ENCODE assay signal across 22 cellular contexts in genomic region chr20:6295026-6295425, GRCh38.
"Had no signal": no experiment of that assay in that cellular context is flagged by ENCODE, and none has a peak within 500 bp of the region (broad histone marks: within the 10 kb centered on the region; RNA-seq: fewer than 3 reads in every experiment).

No MANE protein-coding gene starts in this region.

- H3K9ac ChIP-seq: parathyroid adenoma had no signal

- H3K36me3 ChIP-seq: breast epithelium, right lobe of liver, uterus had no signal

- H3K27ac ChIP-seq: breast epithelium, foreskin keratinocyte, parathyroid adenoma, right lobe of liver, skin epidermis, testis, uterus had no signal

- H3K79me2 ChIP-seq: parathyroid adenoma had no signal

- H2AFZ ChIP-seq: parathyroid adenoma had no signal

- H3K9me3 ChIP-seq: breast epithelium, mucosa of descending colon, right lobe of liver, testis, uterus had no signal

- H3K27me3 ChIP-seq: breast epithelium, foreskin keratinocyte, right lobe of liver, testis, uterus had no signal

- DNase-seq: activated B cell treated with CpG ODN at 0.5 μM for 24 hours; activated CD4-positive, alpha-beta T cell treated with anti-CD3 and anti-CD28 coated beads for 36 hours; activated CD4-positive, alpha-beta T cell treated with anti-CD3 and anti-CD28 coated beads, Interleukin-2, amount 50 U/mL, for 4 hours; activated CD8-positive, alpha-beta memory T cell treated with anti-CD3 and anti-CD28 coated beads, Interleukin-2, amount 50 U/mL, for 48 hours; activated naive CD4-positive, alpha-beta T cell; activated T-cell treated with anti-CD3 and anti-CD28 coated beads, Interleukin-2, amount 50 U/mL, for 4 hours; amniotic stem cell; foreskin keratinocyte; hippocampal formation; kidney glomerular epithelial cell; mucosa of descending colon; nucleus accumbens; right lobe of liver; stimulated activated CD4-positive, alpha-beta T cell treated with anti-CD3 and anti-CD28 coated beads, Interleukin-2, amount 100 ng/mL, for 24 hours; T1000; testis; trophoblast cell; uterus had no signal

- H3K4me1 ChIP-seq: breast epithelium, foreskin keratinocyte, parathyroid adenoma, right lobe of liver, testis, uterus had no signal

- H3K4me3 ChIP-seq: breast epithelium, mucosa of descending colon, right lobe of liver, skin epidermis, testis, uterus had no signal

- ATAC-seq: activated CD4-positive, alpha-beta T cell treated with anti-CD3 and anti-CD28 coated beads for 36 hours; activated T-cell treated with anti-CD3 and anti-CD28 coated beads, Interleukin-2, amount 50 U/mL, for 4 hours; foreskin keratinocyte; mucosa of descending colon; right lobe of liver; stimulated activated effector memory CD8-positive, alpha-beta T cell treated with anti-CD3 and anti-CD28 coated beads, Interleukin-12 subunit alpha, Interleukin-12 subunit beta, amount 100 ng/mL, for 72 hours had no signal
